ENCODE assay signal across 5 cellular contexts in the genomic region with DNA sequence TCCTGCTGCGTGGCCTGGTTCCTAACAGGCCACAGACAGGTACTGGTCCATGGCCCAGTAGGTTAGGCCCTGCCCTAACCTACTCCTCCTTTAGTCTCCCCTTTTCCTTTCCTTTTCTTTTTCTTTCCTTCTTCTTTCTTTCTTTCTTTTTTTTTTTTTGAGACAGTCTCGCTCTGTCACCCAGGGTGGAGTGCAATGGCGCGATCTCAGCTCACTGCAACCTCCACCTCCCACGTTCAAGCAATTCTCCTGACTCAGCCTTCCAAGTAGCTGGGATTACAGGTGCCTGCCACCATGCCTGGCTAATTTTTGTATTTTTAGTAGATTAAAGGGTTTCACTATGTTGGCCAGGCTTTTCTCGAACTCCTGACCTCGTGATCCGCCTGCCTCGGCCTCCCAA. TPM values are rescaled to one million over a fixed set of nuclear protein-coding genes. Genes with fewer than 3 reads are reported as not detected.
"Had no signal": no experiment of that assay in that cellular context is flagged by ENCODE, and none has a peak within 500 bp of the region (broad histone marks: within the 10 kb centered on the region; RNA-seq: fewer than 3 reads in every experiment).

No MANE protein-coding gene starts in this region.

RNA-seq across cellular contexts. Expression of gene SAP25, which starts 37.7 kb away (rescaled TPM):
- total RNA-seq: body of pancreas, bronchial epithelial cell, cardiac septum, cerebellum had no signal

RNA-seq across cellular contexts. Expression of gene FBXO24, which starts 50.1 kb away (rescaled TPM):
- total RNA-seq: ascending aorta had no signal
